In the genomic region with DNA sequence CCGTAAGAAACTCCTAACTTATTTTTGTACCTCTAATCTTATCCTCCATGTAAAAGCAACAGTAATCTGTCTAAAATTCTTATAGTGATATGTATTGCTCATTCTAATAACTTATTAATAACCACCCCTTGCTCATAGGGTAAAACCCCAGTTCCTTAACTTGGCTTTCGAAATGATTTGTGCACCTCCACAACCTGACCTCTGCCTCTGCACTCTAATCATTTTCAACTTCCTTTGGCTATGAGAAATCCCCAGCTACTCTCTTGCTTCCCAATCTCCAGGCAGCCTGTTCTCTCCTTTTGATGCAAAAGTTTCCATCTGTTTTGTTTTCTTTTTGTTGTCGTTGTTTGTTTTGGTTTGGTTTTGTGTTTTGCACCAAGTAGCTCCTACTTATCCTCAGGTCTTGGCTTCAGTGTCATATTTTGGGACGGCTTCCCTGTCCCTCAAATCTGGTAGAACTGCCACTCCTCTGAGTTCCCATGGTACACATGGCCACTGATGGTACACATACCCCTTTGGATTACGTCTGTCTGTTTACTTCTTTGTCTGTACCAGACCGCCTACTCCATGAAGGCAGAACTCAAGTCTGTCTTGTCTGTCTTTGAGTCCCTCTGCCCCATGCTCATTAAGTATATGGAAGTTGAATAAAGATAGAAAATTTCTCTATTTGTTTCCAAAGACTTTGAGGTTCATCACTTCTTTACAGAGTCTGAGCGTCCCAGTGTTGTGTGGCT, we compare ENCODE assay signal across 11 cellular contexts.
A peak's percentile ranks its signal among the peaks of the same experiment; 100 is the strongest.
DNase-seq lines count a peak whose midpoint lies in the region; ATAC-seq and TF ChIP-seq lines count a peak whose summit lies in the region.
"Had no signal": no experiment of that assay in that cellular context is flagged by ENCODE, and none has a peak within 500 bp of the region (broad histone marks: within the 10 kb centered on the region; RNA-seq: fewer than 3 reads in every experiment).

No MANE protein-coding gene starts in this region.

- H3F3A ChIP-seq in PC-9 (ENCODE audit: insufficient read depth, low read depth) = no peaks in the 10 kb centered on the region

- TF ChIP-seq EP300 in upper lobe of left lung (IDR thresholded peaks at IDR 0.05) = no peak

- H3K36me3 Mint-ChIP-seq in activated T-helper 2 cell treated with anti-CD3 and anti-CD28 coated beads, Interferon-gamma antibody, Interleukin-2, Interleukin-4, amounts not matched to agents 10 μg/mL and 5 μg/mL and 100 μg/mL, durations not matched to agents 14 hours and 24 hours and 36 hours (ENCODE audit: low read depth) = no peaks in the 10 kb centered on the region

- peak; percentile 95 for ATAC-seq in GM18511 (IDR thresholded peaks at IDR 0.05; ENCODE audit: unreplicated experiment)
- ATAC-seq in GM19467 (IDR thresholded peaks at IDR 0.05; ENCODE audit: unreplicated experiment) = peak; percentile 90
- peak; percentile 93 for ATAC-seq in HG03025 (IDR thresholded peaks at IDR 0.05; ENCODE audit: low FRiP score, unreplicated experiment)
- ATAC-seq in upper lobe of right lung = no peak
- no peak for ATAC-seq in upper lobe of left lung (ENCODE audit: low FRiP score in 2 of 2)
- ATAC-seq in right lobe of liver = no peak

- no peak overlapping the region for H3K4me3 Mint-ChIP-seq in activated T-helper 2 cell treated with anti-CD3 and anti-CD28 coated beads, Interferon-gamma antibody, Interleukin-2, Interleukin-4, amounts not matched to agents 10 μg/mL and 5 μg/mL and 100 μg/mL, durations not matched to agents 14 hours and 24 hours and 36 hours (ENCODE audit: low read depth)
- H3K4me3 Mint-ChIP-seq: endodermal cell had no signal

- H3K79me2 ChIP-seq in PC-9 (ENCODE audit: low read depth) = no peaks in the 10 kb centered on the region

- 89 to 93% methylated on average over 7 of the region's 7 CpGs for WGBS in upper lobe of left lung, 2 donors
- WGBS in right lobe of liver (ENCODE audit: insufficient coverage, low coverage, low lambda C conversion rate, missing lambda C conversion rate) = 81% methylated on average over 6 of the region's 7 CpGs

- TF ChIP-seq CTCF in upper lobe of right lung (IDR thresholded peaks at IDR 0.05) = no peak
- no peak for TF ChIP-seq CTCF in upper lobe of left lung (IDR thresholded peaks at IDR 0.05)
- TF ChIP-seq CTCF in PC-9 (conservative IDR thresholded peaks at IDR 0.05) = no peak
- TF ChIP-seq CTCF in right lobe of liver (IDR thresholded peaks at IDR 0.05) = no peak

- intact Hi-C loops in activated T-helper 2 cell treated with anti-CD3 and anti-CD28 coated beads, Interferon-gamma antibody, Interleukin-2, Interleukin-4, amounts not matched to agents 10 μg/mL and 5 μg/mL and 100 μg/mL, durations not matched to agents 14 hours and 24 hours and 36 hours (cut with micrococcal nuclease) = loop anchor here (5.0 to 10.0 kb wide), 3 partner anchors 111 to 276 kb away; no protein-coding TSS in a partner anchor
- intact Hi-C loops in upper lobe of right lung (cut with DNase I) (no loop called here), PC-9 (cut with micrococcal nuclease; ENCODE audit: unreplicated experiment) (no loop called here), right lobe of liver (cut with DNase I) (no loop called here)

- H3K9me3 ChIP-seq in upper lobe of right lung (no peaks in the 10 kb centered on the region), upper lobe of left lung (no peaks in the 10 kb centered on the region), PC-9 (ENCODE audit: insufficient read depth, low read depth) (no peaks in the 10 kb centered on the region), right lobe of liver (no peaks in the 10 kb centered on the region)
- H3K9me3 ChIP-seq: ovary had no signal

- H3K36me3 ChIP-seq in upper lobe of right lung = no peaks in the 10 kb centered on the region
- no peaks in the 10 kb centered on the region for H3K36me3 ChIP-seq in upper lobe of left lung
- no peaks in the 10 kb centered on the region for H3K36me3 ChIP-seq in PC-9 (ENCODE audit: low read depth)
- no peaks in the 10 kb centered on the region for H3K36me3 ChIP-seq in right lobe of liver
- H3K36me3 ChIP-seq: ovary had no signal

- H3K4me2 ChIP-seq in PC-9 = no peak overlapping the region

- H3K27me3 ChIP-seq in upper lobe of right lung (no peaks in the 10 kb centered on the region), upper lobe of left lung (no peaks in the 10 kb centered on the region), PC-9 (ENCODE audit: insufficient read depth, low read depth) (no peaks in the 10 kb centered on the region), right lobe of liver (no peaks in the 10 kb centered on the region)
- H3K27me3 ChIP-seq: ovary had no signal

- H3K9me3 Mint-ChIP-seq in activated T-helper 2 cell treated with anti-CD3 and anti-CD28 coated beads, Interferon-gamma antibody, Interleukin-2, Interleukin-4, amounts not matched to agents 10 μg/mL and 5 μg/mL and 100 μg/mL, durations not matched to agents 14 hours and 24 hours and 36 hours = no peaks in the 10 kb centered on the region

- H2AFZ ChIP-seq in PC-9 = no peak overlapping the region

- H3K4me3 ChIP-seq in upper lobe of right lung (no peak overlapping the region), upper lobe of left lung (no peak overlapping the region), PC-9 (no peak overlapping the region), right lobe of liver (no peak overlapping the region)
- H3K4me3 ChIP-seq: ovary had no signal

- BruUV-seq in PC-9 (replicated peaks; lab: Mats Ljungman, UMichigan) = no TSS peak

- CTCF ChIA-PET in PC-9 (lab: Charles Lee) = no interaction called here

- H3K27ac ChIP-seq in upper lobe of right lung (no peak overlapping the region), upper lobe of left lung (no peak overlapping the region), PC-9 (no peak overlapping the region), right lobe of liver (no peak overlapping the region)
- H3K27ac ChIP-seq: ovary had no signal

- H3K4me1 Mint-ChIP-seq in activated T-helper 2 cell treated with anti-CD3 and anti-CD28 coated beads, Interferon-gamma antibody, Interleukin-2, Interleukin-4, amounts not matched to agents 10 μg/mL and 5 μg/mL and 100 μg/mL, durations not matched to agents 14 hours and 24 hours and 36 hours (ENCODE audit: low read depth) = peaks cover 30% of the 10 kb centered on the region
- H3K4me1 Mint-ChIP-seq: endodermal cell had no signal

- no peaks in the 10 kb centered on the region for H4K20me1 ChIP-seq in PC-9 (ENCODE audit: insufficient read depth)

- no peaks in the 10 kb centered on the region for H3K9me2 ChIP-seq in PC-9 (ENCODE audit: insufficient read depth)

- H3K27me3 Mint-ChIP-seq in activated T-helper 2 cell treated with anti-CD3 and anti-CD28 coated beads, Interferon-gamma antibody, Interleukin-2, Interleukin-4, amounts not matched to agents 10 μg/mL and 5 μg/mL and 100 μg/mL, durations not matched to agents 14 hours and 24 hours and 36 hours (ENCODE audit: low read depth) = no peaks in the 10 kb centered on the region

- peak overlapping the region; percentile 14 for H3K27ac Mint-ChIP-seq in activated T-helper 2 cell treated with anti-CD3 and anti-CD28 coated beads, Interferon-gamma antibody, Interleukin-2, Interleukin-4, amounts not matched to agents 10 μg/mL and 5 μg/mL and 100 μg/mL, durations not matched to agents 14 hours and 24 hours and 36 hours
- H3K27ac Mint-ChIP-seq: endodermal cell had no signal

- TF ChIP-seq POLR2A in upper lobe of left lung (IDR thresholded peaks at IDR 0.05) (no peak), right lobe of liver (IDR thresholded peaks at IDR 0.05) (no peak)

- DNase-seq in activated T-helper 2 cell treated with anti-CD3 and anti-CD28 coated beads, Interferon-gamma antibody, Interleukin-2, Interleukin-4, amounts not matched to agents 10 μg/mL and 5 μg/mL and 100 μg/mL, durations not matched to agents 14 hours and 24 hours and 36 hours (ENCODE audit: low spot score) = no peak
- DNase-seq in upper lobe of right lung (no peak), upper lobe of left lung (no peak), PC-9 (no peak), right lobe of liver (no peak)
- DNase-seq: endodermal cell, NCI-H2171 treated with DMSO at 0.1 percent for 48 hours, ovary had no signal

- peaks cover 10% of the 10 kb centered on the region for H3K4me1 ChIP-seq in upper lobe of right lung
- no peaks in the 10 kb centered on the region for H3K4me1 ChIP-seq in upper lobe of left lung
- H3K4me1 ChIP-seq in PC-9 (replicated peaks; ENCODE audit: insufficient read depth) = no peaks in the 10 kb centered on the region
- H3K4me1 ChIP-seq in right lobe of liver = peaks cover 0 to 8% (median 2%) of the 10 kb centered on the region in 4 donors

- POLR2A ChIA-PET in PC-9 (lab: Charles Lee; ENCODE audit: unreplicated experiment) = no interaction called here

Comparison
In these comparisons a context has a peak if more than half of its experiments do, and no peak if none do; other contexts are left out.
1. ATAC-seq: peak in GM18511 (single experiment), GM19467 (single experiment) and HG03025 (single experiment); none in upper lobe of right lung (single experiment), upper lobe of left lung (0 of 2) and right lobe of liver (0 of 4).